Comparison of ENCODE assay signal across 8 cellular contexts in genomic region chr19:58499021-58499927, GRCh38. TPM values are rescaled to one million over a fixed set of nuclear protein-coding genes. Genes with fewer than 3 reads are reported as not detected.
DNase-seq lines count a peak whose midpoint lies in the region; ATAC-seq and TF ChIP-seq lines count a peak whose summit lies in the region.

No MANE protein-coding gene starts in this region.

- H3K9me3 ChIP-seq in SK-N-MC (ENCODE audit: low read depth, low read length) (no peaks in the 10 kb centered on the region), osteoblast (ENCODE audit: low read depth, low read length) (no peaks in the 10 kb centered on the region), thoracic aorta (no peaks in the 10 kb centered on the region)

- H3K27ac ChIP-seq in SK-N-MC = peak overlapping the region; percentile 83
- no peak overlapping the region for H3K27ac ChIP-seq in osteoblast (ENCODE audit: low read depth, low read length)
- H3K27ac ChIP-seq in thoracic aorta = peak overlapping the region; percentile 67 to 68

- H3K4me3 Mint-ChIP-seq in activated naive CD8-positive, alpha-beta T cell = peak overlapping the region; percentile 99
- peak overlapping the region; percentile 96 for H3K4me3 Mint-ChIP-seq in glutamatergic neuron (ENCODE audit: unreplicated experiment)

- H3K27me3 ChIP-seq in osteoblast (ENCODE audit: insufficient read depth, low read length) (no peaks in the 10 kb centered on the region), thoracic aorta (replicated peaks; ENCODE audit: insufficient read depth) (no peaks in the 10 kb centered on the region)

- TF ChIP-seq CTCF in GM10266 (IDR thresholded peaks at IDR 0.05; ENCODE audit: control insufficient read depth, insufficient read depth, low read depth, missing control alignments) (no peak), glutamatergic neuron (IDR thresholded peaks at IDR 0.05; ENCODE audit: partially characterized antibody, unreplicated experiment) (peak; percentile 63), osteoblast (IDR thresholded peaks at IDR 0.05; ENCODE audit: extremely low read depth, low read depth, low read length) (peak; percentile 29), thoracic aorta (IDR thresholded peaks at IDR 0.05) (peak; percentile 13)

- no peaks in the 10 kb centered on the region for H3K36me3 Mint-ChIP-seq in activated naive CD8-positive, alpha-beta T cell
- H3K36me3 Mint-ChIP-seq in glutamatergic neuron (ENCODE audit: unreplicated experiment) = peaks cover 7% of the 10 kb centered on the region

- H3K4me2 ChIP-seq in osteoblast (ENCODE audit: insufficient read depth, low read length) = peak overlapping the region; percentile 96

- H3K9ac ChIP-seq in SK-N-MC (ENCODE audit: insufficient read length) = peak overlapping the region; percentile 85

- no peaks in the 10 kb centered on the region for H4K20me1 ChIP-seq in osteoblast (ENCODE audit: insufficient read depth, low read length)

- H3K27me3 Mint-ChIP-seq in activated naive CD8-positive, alpha-beta T cell = no peaks in the 10 kb centered on the region
- H3K27me3 Mint-ChIP-seq in glutamatergic neuron (ENCODE audit: unreplicated experiment) = peaks cover 16% of the 10 kb centered on the region

- peak overlapping the region; percentile 81 for H3K4me3 ChIP-seq in SK-N-MC
- peak overlapping the region; percentile 69 for H3K4me3 ChIP-seq in osteoblast (ENCODE audit: insufficient read depth, low read length)
- H3K4me3 ChIP-seq in thoracic aorta = peak overlapping the region; percentile 82

- peak overlapping the region; percentile 93 for H2AFZ ChIP-seq in osteoblast (ENCODE audit: low read length)

- no peaks in the 10 kb centered on the region for H3K79me2 ChIP-seq in osteoblast (ENCODE audit: insufficient read depth, low read length)

- H3K4me1 ChIP-seq in osteoblast (ENCODE audit: insufficient read depth, low read length) (peaks cover 5% of the 10 kb centered on the region), thoracic aorta (ENCODE audit: control insufficient read depth in 1 of 2, low read depth in 2 of 2) (peaks cover 3 to 29% of the 10 kb centered on the region in 2 donors)

- ATAC-seq in HG02571 (IDR thresholded peaks at IDR 0.05; ENCODE audit: unreplicated experiment) = peak; percentile 84
- peak; percentile 99 for ATAC-seq in thoracic aorta (ENCODE audit: insufficient number of reproducible peaks, low FRiP score, low read depth)

- H3K36me3 ChIP-seq in SK-N-MC (ENCODE audit: insufficient read depth, low read length) (no peaks in the 10 kb centered on the region), osteoblast (ENCODE audit: insufficient read depth, low read length) (no peaks in the 10 kb centered on the region), thoracic aorta (no peaks in the 10 kb centered on the region)

- H3K27ac Mint-ChIP-seq in activated naive CD8-positive, alpha-beta T cell = peak overlapping the region; percentile 99
- H3K27ac Mint-ChIP-seq in glutamatergic neuron (ENCODE audit: unreplicated experiment) = peak overlapping the region; percentile 90

- peak; percentile 98 for DNase-seq in GM10266 (ENCODE audit: extremely low spot score)
- DNase-seq in NCI-H1048 (lab: John Stamatoyannopoulos, UW) = peak; percentile 97
- peak; percentile 89 for DNase-seq in SK-N-MC (ENCODE audit: low read depth, low spot score)
- peak; percentile 99 for DNase-seq in glutamatergic neuron
- peak; percentile 98 for DNase-seq in osteoblast (ENCODE audit: insufficient read length, low spot score, missing footprints)
- peak; percentile 99 for DNase-seq in thoracic aorta (ENCODE audit: low spot score)

- H3K4me1 Mint-ChIP-seq in activated naive CD8-positive, alpha-beta T cell (ENCODE audit: low read depth) = peaks cover 24% of the 10 kb centered on the region
- peaks cover 6% of the 10 kb centered on the region for H3K4me1 Mint-ChIP-seq in glutamatergic neuron (ENCODE audit: low read depth, unreplicated experiment)

- H3K9me3 Mint-ChIP-seq in activated naive CD8-positive, alpha-beta T cell (ENCODE audit: low read depth) = peaks cover 5% of the 10 kb centered on the region
- H3K9me3 Mint-ChIP-seq in glutamatergic neuron (ENCODE audit: unreplicated experiment) = peaks cover 14% of the 10 kb centered on the region

RNA-seq across cellular contexts. Expression of gene SLC27A5, which starts 12.5 kb away (rescaled TPM):
- total RNA-seq in glutamatergic neuron (ENCODE audit: unreplicated experiment) = 7.4 TPM
- total RNA-seq in osteoblast = 5.3 and 6.5 TPM in 2 replicates
- total RNA-seq in thoracic aorta = 1 to 10 TPM; 7.1 to 8.5 TPM

RNA-seq across cellular contexts. Expression of gene ZBTB45, which starts 20.3 kb away (rescaled TPM):
- total RNA-seq in glutamatergic neuron (ENCODE audit: unreplicated experiment) (27.2 TPM), osteoblast (6.9 and 8.5 TPM in 2 replicates), thoracic aorta (10 to 100 TPM; 10.4 to 10.9 TPM)

RNA-seq across cellular contexts. Expression of gene ZNF446, which starts 23.1 kb away (rescaled TPM):
- total RNA-seq in glutamatergic neuron (ENCODE audit: unreplicated experiment) = 11.9 TPM
- total RNA-seq in osteoblast = 14.1 and 18.1 TPM in 2 replicates
- total RNA-seq in thoracic aorta = 10 to 100 TPM; 17.8 to 23.7 TPM

RNA-seq across cellular contexts. Expression of gene ZNF324, which starts 32.4 kb away (rescaled TPM):
- total RNA-seq in glutamatergic neuron (ENCODE audit: unreplicated experiment) (15.8 TPM), osteoblast (16.2 and 20.6 TPM in 2 replicates), thoracic aorta (10 to 100 TPM; 19.8 to 31.7 TPM)

RNA-seq across cellular contexts. Expression of gene TRIM28, which starts 44.6 kb away (rescaled TPM):
- total RNA-seq in glutamatergic neuron (ENCODE audit: unreplicated experiment) = 361 TPM
- total RNA-seq in osteoblast = 224 and 248 TPM in 2 replicates
- total RNA-seq in thoracic aorta = 100 to 1,000 TPM; 192 to 204 TPM
